Comparison of ENCODE assay signal across 14 cellular contexts in genomic region chr3:118688396-118688884, GRCh38.
"Had no signal": no experiment of that assay in that cellular context is flagged by ENCODE, and none has a peak within 500 bp of the region (broad histone marks: within the 10 kb centered on the region; RNA-seq: fewer than 3 reads in every experiment).

No MANE protein-coding gene starts in this region.

- FAIRE-seq: pancreas had no signal

- H3K27me3 ChIP-seq: ascending aorta, pancreas, uterus had no signal

- H3K4me1 ChIP-seq: ascending aorta, pancreas, uterus had no signal

- ATAC-seq: activated CD8-positive, alpha-beta memory T cell treated with anti-CD3 and anti-CD28 coated beads, Interleukin-2, amount 10 ng/mL, durations not matched to agents 7 days and 5 days; naive thymus-derived CD4-positive, alpha-beta T cell; pancreas had no signal

- DNase-seq: activated CD4-positive, alpha-beta T cell treated with anti-CD3 and anti-CD28 coated beads, Interleukin-2, amount 50 U/mL, for 48 hours; activated CD8-positive, alpha-beta memory T cell treated with anti-CD3 and anti-CD28 coated beads, Interleukin-2, amount 10 ng/mL, durations not matched to agents 7 days and 5 days; activated naive CD4-positive, alpha-beta T cell treated with anti-CD3 and anti-CD28 coated beads, Interleukin-2, amount 10 ng/mL, durations not matched to agents 7 days and 5 days; activated T-cell treated with anti-CD3 and anti-CD28 coated beads, Interleukin-2, amount 50 U/mL, for 1 hour; dermis blood vessel endothelial cell; erythroblast; islet precursor cell; naive thymus-derived CD4-positive, alpha-beta T cell; pancreas; stimulated activated CD4-positive, alpha-beta T cell treated with anti-CD3 and anti-CD28 coated beads, Interleukin-1b, Interleukin-23, amount 100 ng/mL, for 48 hours; uterus had no signal

- H3K27ac ChIP-seq: ascending aorta, pancreas, uterus, VCaP had no signal

- H3K36me3 ChIP-seq: ascending aorta, pancreas, uterus had no signal

- H3K9me3 ChIP-seq: ascending aorta, pancreas, uterus had no signal

- H3K4me3 ChIP-seq: ascending aorta, lung, pancreas, uterus had no signal
